ENCODE assay signal across 20 cellular contexts in the genomic region with DNA sequence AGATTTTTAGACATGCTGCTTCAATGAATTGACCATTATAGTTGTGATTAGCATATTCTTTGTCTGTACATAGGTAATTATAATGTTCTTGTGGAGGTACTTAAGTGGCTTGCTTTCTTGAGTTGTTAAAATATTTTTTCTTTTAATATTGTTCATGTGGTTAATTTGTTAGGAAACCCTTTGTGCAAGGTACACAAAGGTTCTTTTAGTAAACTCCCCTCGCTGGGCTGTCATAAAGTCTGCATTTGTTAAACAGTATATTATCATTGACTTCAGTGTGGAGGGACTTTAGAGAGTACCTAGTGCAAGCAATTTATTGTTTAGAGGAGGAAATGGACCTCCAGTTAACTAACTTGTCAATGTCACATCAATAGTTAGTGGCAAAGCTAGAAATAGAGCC. TPM values are rescaled to one million over a fixed set of nuclear protein-coding genes. Genes with fewer than 3 reads are reported as not detected.
DNase-seq lines count a peak whose midpoint lies in the region; ATAC-seq and TF ChIP-seq lines count a peak whose summit lies in the region.
"Had no signal": no experiment of that assay in that cellular context is flagged by ENCODE, and none has a peak within 500 bp of the region (broad histone marks: within the 10 kb centered on the region; RNA-seq: fewer than 3 reads in every experiment).

No MANE protein-coding gene starts in this region.

- H3K9me3 Mint-ChIP-seq in CD14-positive monocyte, result peaks cover 0 to under 1% (median 0%) of the 10 kb centered on the region in 7 donors

- ATAC-seq in left cardiac atrium, result no peak
- ATAC-seq: HCT116 had no signal

- no peaks in the 10 kb centered on the region for H3K36me3 Mint-ChIP-seq in CD14-positive monocyte

- in situ Hi-C loops in SK-MEL-5 (cut with HindIII; ENCODE audit: low pct_unique_long_range_greater_than_20kb, low sequenced_read_pairs), result no loop called here

- H3K4me3 Mint-ChIP-seq in CD14-positive monocyte, result no peak overlapping the region
- H3K4me3 Mint-ChIP-seq: B cell; CD4-positive, alpha-beta T cell; CD8-positive, alpha-beta memory T cell had no signal

- no peak overlapping the region for H3K27ac ChIP-seq in dorsolateral prefrontal cortex
- H3K27ac ChIP-seq: 22Rv1, BLaER1, C4-2B, GM23248 had no signal

- H3K4me3 ChIP-seq in dorsolateral prefrontal cortex, result no peak overlapping the region
- H3K4me3 ChIP-seq: BLaER1, GM23248 had no signal

- TF ChIP-seq CTCF in dorsolateral prefrontal cortex (IDR thresholded peaks at IDR 0.05 in 54 of 56, conservative IDR thresholded peaks at IDR 0.05 in 2 of 56; ENCODE audit: low read depth in 1 of 56, partially characterized antibody in 56 of 56), result no peak
- no peak for TF ChIP-seq CTCF in CD14-positive monocyte (IDR thresholded peaks at IDR 0.05)

- no peak overlapping the region for H3K27ac Mint-ChIP-seq in CD14-positive monocyte
- H3K27ac Mint-ChIP-seq: B cell; CD4-positive, alpha-beta T cell; CD8-positive, alpha-beta memory T cell had no signal

- H3K4me1 Mint-ChIP-seq in CD14-positive monocyte, result no peaks in the 10 kb centered on the region
- H3K4me1 Mint-ChIP-seq: CD8-positive, alpha-beta memory T cell had no signal

- no peaks in the 10 kb centered on the region for H3K27me3 Mint-ChIP-seq in CD14-positive monocyte (ENCODE audit: low read depth in 3 of 3)
- H3K27me3 Mint-ChIP-seq: B cell; CD4-positive, alpha-beta T cell; CD8-positive, alpha-beta memory T cell had no signal

- DNase-seq in NCI-H1105 treated with DMSO at 0.1 percent for 48 hours (lab: John Stamatoyannopoulos, UW) (peak; percentile 15), NCI-H1105 (lab: John Stamatoyannopoulos, UW) (no peak), COLO829 (ENCODE audit: low spot score) (peak; percentile 27), NCI-H1417 (lab: John Stamatoyannopoulos, UW) (peak in 2 of 3 experiments; percentile 8 to 75), SK-MEL-5 (ENCODE audit: low read depth, low spot score) (peak; percentile 70), dorsolateral prefrontal cortex (no peak), left cardiac atrium (no peak), CD14-positive monocyte (ENCODE audit: low spot score) (no peak)
- DNase-seq: Caco-2; CD4-positive, alpha-beta T cell; CD8-positive, alpha-beta memory T cell; DMS153; DND-41; GM23248; H7 had no signal

- intact Hi-C loops in dorsolateral prefrontal cortex (cut with DNase I) (no loop called here), left cardiac atrium (cut with DNase I) (no loop called here), CD14-positive monocyte (cut with micrococcal nuclease) (no loop called here)

- no peaks in the 10 kb centered on the region for H3K27me3 ChIP-seq in dorsolateral prefrontal cortex
- H3K27me3 ChIP-seq: BLaER1 had no signal

RNA-seq across cellular contexts. Expression of a gene that starts 52.5 kb away (rescaled TPM):
- total RNA-seq in SK-MEL-5 (2014; rRNA removed; shearing (Covaris generic)), result 2.1 and 2.4 TPM in 2 replicates
- polyA plus RNA-seq in SK-MEL-5 (2015; cell fraction: cytosol; rRNA removed), result 1.5 and 2.0 TPM in 2 replicates
- polyA plus RNA-seq in SK-MEL-5 (2015; cell fraction: nucleus; rRNA removed), result 1.4 and 4.4 TPM in 2 replicates
- 10 to 100 TPM in 11 of 120 experiments, 1 to 10 TPM in 109; 2.7 to 12.2 (median 6.9) TPM for total RNA-seq in dorsolateral prefrontal cortex
- 1 to 10 TPM; 4.2 to 8.0 TPM for total RNA-seq in left cardiac atrium
- polyA plus RNA-seq in CD14-positive monocyte, result under 1 TPM; 0.34 to 0.61 TPM

Comparison
In these comparisons a context has a peak if more than half of its experiments do, and no peak if none do; other contexts are left out.
1. DNase-seq: peak in NCI-H1105 treated with DMSO at 0.1 percent for 48 hours (single experiment), COLO829 (single experiment), NCI-H1417 (2 of 3) and SK-MEL-5 (single experiment); none in NCI-H1105 (single experiment), dorsolateral prefrontal cortex (0 of 10), left cardiac atrium (single experiment) and CD14-positive monocyte (single experiment).